In the genomic region with DNA sequence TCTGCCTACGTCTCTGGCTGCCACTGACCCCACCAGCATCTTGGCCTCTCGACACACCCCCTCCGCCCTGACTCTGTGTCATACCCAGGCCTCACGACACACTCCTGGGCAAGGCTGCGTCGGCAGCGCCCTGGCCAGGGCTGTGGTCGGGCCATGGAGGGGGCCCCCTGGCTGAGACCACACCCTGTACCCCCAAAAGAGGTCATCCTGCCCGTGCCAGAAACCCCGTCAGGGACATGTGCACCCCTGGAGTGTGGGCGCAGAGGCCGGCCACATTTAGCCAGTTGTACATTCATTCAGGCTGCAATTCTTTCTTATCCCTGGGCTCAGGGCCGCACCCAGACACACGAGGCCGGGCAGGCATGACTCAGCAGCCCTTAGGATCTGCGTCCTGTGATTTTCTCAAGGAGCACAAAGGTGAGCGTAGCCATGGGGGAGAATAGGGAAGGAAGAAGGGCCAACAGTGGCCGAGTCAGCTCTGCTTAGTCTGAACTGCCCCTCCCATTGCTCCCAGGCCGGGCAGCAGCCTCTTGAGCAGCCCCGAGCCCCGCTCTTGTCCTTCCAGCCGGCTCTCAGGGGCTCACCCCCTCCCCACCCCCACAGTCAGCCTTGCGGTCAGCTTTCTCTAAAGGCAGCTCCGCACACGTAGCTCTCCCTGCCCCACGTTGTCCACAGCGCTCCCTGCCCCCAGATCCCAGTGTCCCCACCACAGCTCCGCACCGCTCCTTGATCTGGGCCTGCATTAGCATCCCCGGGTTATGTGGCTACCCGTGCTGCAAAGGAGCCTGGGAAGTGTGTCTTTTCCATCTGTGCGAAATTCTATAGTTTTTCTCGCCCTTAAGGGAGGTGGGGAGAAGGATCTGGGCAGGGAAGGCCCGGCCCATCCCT, we compare ENCODE assay signal across 7 cellular contexts. TPM values are rescaled to one million over a fixed set of nuclear protein-coding genes. Genes with fewer than 3 reads are reported as not detected.
A peak's percentile ranks its signal among the peaks of the same experiment; 100 is the strongest.
DNase-seq lines count a peak whose midpoint lies in the region; ATAC-seq and TF ChIP-seq lines count a peak whose summit lies in the region.

No MANE protein-coding gene starts in this region.

- intact Hi-C loops in testis (cut with DNase I; ENCODE audit: low total_unique reads), result no loop called here

- TF ChIP-seq POLR2A in testis (IDR thresholded peaks at IDR 0.05), result no peak

- no peak for ATAC-seq in GM18520 (IDR thresholded peaks at IDR 0.05; ENCODE audit: unreplicated experiment)

- TF ChIP-seq CTCF in testis (IDR thresholded peaks at IDR 0.05), result no peak

- H3K9me3 ChIP-seq in HUES6 (ENCODE audit: control insufficient read depth, insufficient read depth, low read depth, low read length) (no peaks in the 10 kb centered on the region), testis (no peaks in the 10 kb centered on the region)

- DNase-seq in amniotic stem cell (lab: John Stamatoyannopoulos, UW) (peak; percentile 34), iris pigment epithelial cell (ENCODE audit: low read depth) (peak; percentile 89), testis (peak; percentile 46)
- DNase-seq in effector CD8-positive, alpha-beta T cell (lab: John Stamatoyannopoulos, UW), result no peak
- DNase-seq in stimulated activated CD8-positive, alpha-beta memory T cell treated with anti-CD3 and anti-CD28 coated beads, Interleukin-4, amount 100 ng/mL, for 48 hours, result no peak

- H3K36me3 ChIP-seq in HUES6 (ENCODE audit: control insufficient read depth, insufficient read depth, low read length) (peaks cover 11% of the 10 kb centered on the region), testis (ENCODE audit: low read depth, missing control alignments) (no peaks in the 10 kb centered on the region)

- H3K4me3 ChIP-seq in HUES6 (ENCODE audit: low read depth, low read length), result no peak overlapping the region
- H3K4me3 ChIP-seq in testis, result no peak overlapping the region

- WGBS in testis, 2 donors, result 72 to 88% methylated on average over 19 to 34 of the region's 34 CpGs

- peaks cover 41% of the 10 kb centered on the region for H3K4me1 ChIP-seq in HUES6 (ENCODE audit: control insufficient read depth, insufficient read depth, low read length)
- H3K4me1 ChIP-seq in testis, result peaks cover 8% of the 10 kb centered on the region

- H3K9ac ChIP-seq in HUES6 (ENCODE audit: low read length), result peak overlapping the region; percentile 64

- peak overlapping the region; percentile 90 for H3K27ac ChIP-seq in HUES6 (ENCODE audit: low read depth, low read length)
- H3K27ac ChIP-seq in testis, result peak overlapping the region in 1 of 2 donors; percentile 30

- no peaks in the 10 kb centered on the region for H3K27me3 ChIP-seq in HUES6 (ENCODE audit: control insufficient read depth, insufficient read depth, low read length)
- H3K27me3 ChIP-seq in testis, result no peaks in the 10 kb centered on the region

RNA-seq across cellular contexts. Expression of gene CSTB, which starts 7.9 kb away (rescaled TPM):
- total RNA-seq in testis, result 10 to 100 TPM; 23.9 to 31.0 TPM
- 49.5 TPM for polyA plus RNA-seq in testis (ENCODE audit: insufficient read depth, low read depth, low replicate concordance)

RNA-seq across cellular contexts. Expression of gene RRP1, which starts 21.2 kb away (rescaled TPM):
- 10 to 100 TPM; 33.6 to 40.2 TPM for total RNA-seq in testis
- polyA plus RNA-seq in testis (ENCODE audit: insufficient read depth, low read depth, low replicate concordance), result 21.1 TPM

RNA-seq across cellular contexts. Expression of gene PDXK, which starts 49.3 kb away (rescaled TPM):
- total RNA-seq in testis, result 100 to 1,000 TPM; 277 to 327 TPM
- 871 TPM for polyA plus RNA-seq in testis (ENCODE audit: insufficient read depth, low read depth, low replicate concordance)

Comparison
In these comparisons a context has a peak if more than half of its experiments do, and no peak if none do; other contexts are left out.
1. DNase-seq: peak in amniotic stem cell (single experiment), iris pigment epithelial cell (single experiment) and testis (single experiment); none in effector CD8-positive, alpha-beta T cell (single experiment) and stimulated activated CD8-positive, alpha-beta memory T cell treated with anti-CD3 and anti-CD28 coated beads, Interleukin-4, amount 100 ng/mL, for 48 hours (single experiment).